Comparison of ENCODE assay signal across 30 cellular contexts in genomic region chr12:5051334-5051733, GRCh38. TPM values are rescaled to one million over a fixed set of nuclear protein-coding genes. Genes with fewer than 3 reads are reported as not detected.
"Had no signal": no experiment of that assay in that cellular context is flagged by ENCODE, and none has a peak within 500 bp of the region (broad histone marks: within the 10 kb centered on the region; RNA-seq: fewer than 3 reads in every experiment).

No MANE protein-coding gene starts in this region.

- H3K9me3 Mint-ChIP-seq: activated T-cell treated with anti-CD3 and anti-CD28 coated beads, Interleukin-2, amount 50 U/mL, for 4 hours; activated T-helper 2 cell treated with anti-CD3 and anti-CD28 coated beads, Interferon-gamma antibody, Interleukin-2, Interleukin-4, amounts not matched to agents 10 μg/mL and 5 μg/mL and 100 μg/mL, durations not matched to agents 14 hours and 24 hours and 36 hours; effector memory CD8-positive, alpha-beta T cell; immature natural killer cell; naive thymus-derived CD8-positive, alpha-beta T cell; neural progenitor cell had no signal

- H3K4me3 Mint-ChIP-seq: activated CD4-positive, alpha-beta T cell treated with anti-CD3 and anti-CD28 coated beads for 36 hours; activated naive CD8-positive, alpha-beta T cell; activated T-cell treated with anti-CD3 and anti-CD28 coated beads, Interleukin-2, amount 50 U/mL, for 4 hours; effector memory CD8-positive, alpha-beta T cell; immature natural killer cell; naive thymus-derived CD8-positive, alpha-beta T cell; neural progenitor cell had no signal

- H3K36me3 ChIP-seq: adrenal gland, left lung, neural progenitor cell, right lobe of liver, transverse colon, vagina had no signal

- H3K27me3 ChIP-seq: adrenal gland, right lobe of liver, vagina had no signal

- DNase-seq: activated CD4-positive, alpha-beta T cell treated with anti-CD3 and anti-CD28 coated beads for 36 hours; activated CD4-positive, alpha-beta T cell treated with anti-CD3 and anti-CD28 coated beads, Interleukin-2, amount 50 U/mL, for 4 hours; activated CD8-positive, alpha-beta memory T cell treated with anti-CD3 and anti-CD28 coated beads, Interleukin-2, amount 50 U/mL, for 48 hours; activated naive CD4-positive, alpha-beta T cell; activated T-cell treated with anti-CD3 and anti-CD28 coated beads, Interleukin-2, amount 50 U/mL, for 4 hours; adrenal gland; central memory CD4-positive, alpha-beta T cell; effector memory CD8-positive, alpha-beta T cell; foreskin melanocyte; immature natural killer cell; kidney glomerular epithelial cell; left lung; naive thymus-derived CD8-positive, alpha-beta T cell; posterior cingulate gyrus; right lobe of liver; stimulated activated CD4-positive, alpha-beta T cell treated with anti-CD3 and anti-CD28 coated beads, Interleukin-1b, Interleukin-23, amount 100 ng/mL, for 48 hours; transverse colon had no signal

- H3K36me3 Mint-ChIP-seq: activated naive CD8-positive, alpha-beta T cell; immature natural killer cell; naive thymus-derived CD8-positive, alpha-beta T cell; neural progenitor cell had no signal

- H3K4me1 ChIP-seq: adrenal gland, left lung, right lobe of liver, vagina had no signal

- H3K4me3 ChIP-seq: adrenal gland, hepatocyte, left lung, lung, neural progenitor cell, right lobe of liver, skin epidermis, transverse colon, vagina had no signal

- H3K27ac ChIP-seq: adrenal gland, hepatocyte, left lung, neural progenitor cell, right lobe of liver, transverse colon, vagina had no signal

- H3K9me3 ChIP-seq: adrenal gland, left lung, right lobe of liver, transverse colon, vagina had no signal

- ATAC-seq: activated CD4-positive, alpha-beta T cell treated with anti-CD3 and anti-CD28 coated beads for 36 hours; activated T-cell treated with anti-CD3 and anti-CD28 coated beads, Interleukin-2, amount 50 U/mL, for 4 hours; effector memory CD8-positive, alpha-beta T cell; esophagus mucosa; left lung; naive thymus-derived CD8-positive, alpha-beta T cell; right lobe of liver had no signal

- FAIRE-seq: astrocyte, colon, endothelial cell of umbilical vein had no signal

- H3K4me1 Mint-ChIP-seq: activated CD4-positive, alpha-beta T cell treated with anti-CD3 and anti-CD28 coated beads for 36 hours; immature natural killer cell had no signal

- H3K27ac Mint-ChIP-seq: activated CD4-positive, alpha-beta T cell treated with anti-CD3 and anti-CD28 coated beads for 36 hours; activated naive CD8-positive, alpha-beta T cell; activated T-helper 2 cell treated with anti-CD3 and anti-CD28 coated beads, Interferon-gamma antibody, Interleukin-2, Interleukin-4, amounts not matched to agents 10 μg/mL and 5 μg/mL and 100 μg/mL, durations not matched to agents 14 hours and 24 hours and 36 hours; effector memory CD8-positive, alpha-beta T cell; immature natural killer cell; naive thymus-derived CD8-positive, alpha-beta T cell; neural progenitor cell had no signal

RNA-seq across cellular contexts. Expression of gene KCNA5, which starts 7.7 kb away (rescaled TPM):
- total RNA-seq: activated CD4-positive, alpha-beta T cell treated with anti-CD3 and anti-CD28 coated beads for 36 hours; activated CD8-positive, alpha-beta memory T cell treated with anti-CD3 and anti-CD28 coated beads for 36 hours; activated T-cell treated with anti-CD3 and anti-CD28 coated beads, Interleukin-2, amount 50 U/mL, for 4 hours; activated T-helper 2 cell treated with anti-CD3 and anti-CD28 coated beads, Interferon-gamma antibody, Interleukin-2, Interleukin-4, amounts not matched to agents 10 μg/mL and 5 μg/mL and 100 μg/mL, durations not matched to agents 14 hours and 24 hours and 36 hours; astrocyte; dermis microvascular lymphatic vessel endothelial cell; endothelial cell of umbilical vein; esophagus mucosa; naive thymus-derived CD8-positive, alpha-beta T cell; vagina had no signal
